Comparison of ENCODE assay signal across 32 cellular contexts in genomic region chr17:72928454-72929136, GRCh38.
"Had no signal": no experiment of that assay in that cellular context is flagged by ENCODE, and none has a peak within 500 bp of the region (broad histone marks: within the 10 kb centered on the region; RNA-seq: fewer than 3 reads in every experiment).

No MANE protein-coding gene starts in this region.

- H3K4me3 ChIP-seq: adrenal gland, body of pancreas, cardiac muscle cell, coronary artery, gastrocnemius medialis, lower lobe of right lung, ovary, psoas muscle, right atrium auricular region, spleen, suprapubic skin, tibial artery had no signal

- H3K27me3 ChIP-seq: adrenal gland, body of pancreas, cardiac muscle cell, gastrocnemius medialis, ovary, right atrium auricular region, spleen, suprapubic skin, tibial artery had no signal

- H3K4me3 Mint-ChIP-seq: activated CD4-positive, alpha-beta memory T cell treated with anti-CD3 and anti-CD28 coated beads, Interleukin-2, amount 10 ng/mL, durations not matched to agents 7 days and 5 days; activated CD4-positive, alpha-beta T cell treated with anti-CD3 and anti-CD28 coated beads, Interleukin-2, amount 10 ng/mL, durations not matched to agents 7 days and 5 days; activated T-cell treated with anti-CD3 and anti-CD28 coated beads, Interleukin-2, amount 50 U/mL, for 4 hours; effector memory CD8-positive, alpha-beta T cell; immature natural killer cell; nephron; T-helper 17 cell had no signal

- H3K27ac Mint-ChIP-seq: activated CD4-positive, alpha-beta memory T cell treated with anti-CD3 and anti-CD28 coated beads, Interleukin-2, amount 10 ng/mL, durations not matched to agents 7 days and 5 days; activated CD4-positive, alpha-beta T cell treated with anti-CD3 and anti-CD28 coated beads, Interleukin-2, amount 10 ng/mL, durations not matched to agents 7 days and 5 days; activated naive CD4-positive, alpha-beta T cell treated with anti-CD3 and anti-CD28 coated beads, Interleukin-2, amount 50 U/mL, for 72 hours; activated T-helper 2 cell treated with anti-CD3 and anti-CD28 coated beads, Interferon-gamma antibody, Interleukin-2, Interleukin-4, amounts not matched to agents 10 μg/mL and 5 μg/mL and 100 μg/mL, durations not matched to agents 14 hours and 24 hours and 36 hours; effector memory CD8-positive, alpha-beta T cell; T-helper 17 cell had no signal

- H3K36me3 Mint-ChIP-seq: activated naive CD4-positive, alpha-beta T cell treated with anti-CD3 and anti-CD28 coated beads, Interleukin-2, amount 50 U/mL, for 72 hours had no signal

- H3K27me3 Mint-ChIP-seq: activated CD4-positive, alpha-beta memory T cell treated with anti-CD3 and anti-CD28 coated beads, Interleukin-2, amount 10 ng/mL, durations not matched to agents 7 days and 5 days; activated CD4-positive, alpha-beta T cell treated with anti-CD3 and anti-CD28 coated beads, Interleukin-2, amount 10 ng/mL, durations not matched to agents 7 days and 5 days; effector memory CD8-positive, alpha-beta T cell; T-helper 17 cell had no signal

- DNase-seq: activated CD4-positive, alpha-beta memory T cell treated with anti-CD3 and anti-CD28 coated beads, Interleukin-2, amount 10 ng/mL, durations not matched to agents 7 days and 5 days; activated CD4-positive, alpha-beta T cell treated with anti-CD3 and anti-CD28 coated beads for 1 hour; activated CD4-positive, alpha-beta T cell treated with anti-CD3 and anti-CD28 coated beads, Interleukin-2, amount 10 ng/mL, durations not matched to agents 7 days and 5 days; activated T-cell treated with anti-CD3 and anti-CD28 coated beads, Interleukin-2, amount 50 U/mL, for 4 hours; adrenal gland; aorta; body of pancreas; cerebellar nuclear complex; effector memory CD8-positive, alpha-beta T cell; erythroblast; gastrocnemius medialis; glutamatergic neuron; hippocampal formation; immature natural killer cell; kidney; lower lobe of right lung; mesendoderm; ovary; psoas muscle; spleen; stimulated activated naive CD4-positive, alpha-beta T cell; SW 1271; T-helper 17 cell; T1000; tibial artery had no signal

- H3K36me3 ChIP-seq: adrenal gland, cardiac muscle cell, gastrocnemius medialis, lower lobe of right lung, ovary, right atrium auricular region, suprapubic skin, tibial artery had no signal

- ATAC-seq: activated naive CD4-positive, alpha-beta T cell treated with anti-CD3 and anti-CD28 coated beads, Interleukin-2, amount 50 U/mL, for 72 hours; activated T-cell treated with anti-CD3 and anti-CD28 coated beads, Interleukin-2, amount 50 U/mL, for 4 hours; body of pancreas; effector memory CD8-positive, alpha-beta T cell; gastrocnemius medialis; lower lobe of right lung; psoas muscle; T-helper 17 cell had no signal

- H3K4me1 ChIP-seq: adrenal gland, body of pancreas, gastrocnemius medialis, lower lobe of right lung, psoas muscle, right atrium auricular region, suprapubic skin, tibial artery had no signal

- FAIRE-seq: kidney had no signal

- H3K9me3 ChIP-seq: body of pancreas, gastrocnemius medialis, lower lobe of right lung, ovary, psoas muscle, right atrium auricular region, spleen, suprapubic skin, tibial artery had no signal

- H3K27ac ChIP-seq: adrenal gland, body of pancreas, cardiac muscle cell, coronary artery, gastrocnemius medialis, lower lobe of right lung, ovary, psoas muscle, right atrium auricular region, spleen, suprapubic skin, tibial artery had no signal

- H3K9me3 Mint-ChIP-seq: activated CD4-positive, alpha-beta memory T cell treated with anti-CD3 and anti-CD28 coated beads, Interleukin-2, amount 10 ng/mL, durations not matched to agents 7 days and 5 days; activated CD4-positive, alpha-beta T cell treated with anti-CD3 and anti-CD28 coated beads, Interleukin-2, amount 10 ng/mL, durations not matched to agents 7 days and 5 days; activated naive CD4-positive, alpha-beta T cell treated with anti-CD3 and anti-CD28 coated beads, Interleukin-2, amount 50 U/mL, for 72 hours; activated T-cell treated with anti-CD3 and anti-CD28 coated beads, Interleukin-2, amount 50 U/mL, for 4 hours; activated T-helper 2 cell treated with anti-CD3 and anti-CD28 coated beads, Interferon-gamma antibody, Interleukin-2, Interleukin-4, amounts not matched to agents 10 μg/mL and 5 μg/mL and 100 μg/mL, durations not matched to agents 14 hours and 24 hours and 36 hours; effector memory CD8-positive, alpha-beta T cell; immature natural killer cell; nephron had no signal
